In genomic region chr6:15247750-15248450, GRCh38 we compare ENCODE assay signal across 8 cellular contexts. TPM values are rescaled to one million over a fixed set of nuclear protein-coding genes. Genes with fewer than 3 reads are reported as not detected.
DNase-seq lines count a peak whose midpoint lies in the region; ATAC-seq and TF ChIP-seq lines count a peak whose summit lies in the region.

No MANE protein-coding gene starts in this region.

- WGBS in esophagus muscularis mucosa, result 1% methylated on average over 10 of the region's 73 CpGs

- no peaks in the 10 kb centered on the region for H3K9me3 ChIP-seq in esophagus muscularis mucosa
- no peaks in the 10 kb centered on the region for H3K9me3 ChIP-seq in naive thymus-derived CD4-positive, alpha-beta T cell (ENCODE audit: control insufficient read depth in 2 of 3, low read length in 3 of 3)

- ATAC-seq in HG02678 (IDR thresholded peaks at IDR 0.05; ENCODE audit: unreplicated experiment), result peak; percentile 13
- ATAC-seq in activated T-cell treated with anti-CD3 and anti-CD28 coated beads, Interleukin-2, amount 50 U/mL, for 72 hours (replicated peaks in 1 of 2), result peak; percentile 16 to 18
- ATAC-seq in naive thymus-derived CD4-positive, alpha-beta T cell, result peak; percentile 20
- ATAC-seq in stimulated activated effector memory CD8-positive, alpha-beta T cell treated with anti-CD3 and anti-CD28 coated beads, Interleukin-12 subunit alpha, Interleukin-12 subunit beta, amount 100 ng/mL, for 72 hours, result peak; percentile 38

- peak overlapping the region; percentile 100 for H3K27ac Mint-ChIP-seq in activated T-cell treated with anti-CD3 and anti-CD28 coated beads, Interleukin-2, amount 50 U/mL, for 72 hours
- H3K27ac Mint-ChIP-seq in naive thymus-derived CD4-positive, alpha-beta T cell, result peak overlapping the region; percentile 94 to 100 (median 98)
- H3K27ac Mint-ChIP-seq in stimulated activated effector memory CD8-positive, alpha-beta T cell treated with anti-CD3 and anti-CD28 coated beads, Interleukin-12 subunit alpha, Interleukin-12 subunit beta, amount 100 ng/mL, for 72 hours, result peak overlapping the region; percentile 98

- H3K4me3 ChIP-seq in esophagus muscularis mucosa, result peak overlapping the region; percentile 81 to 91 (median 82)
- H3K4me3 ChIP-seq in naive thymus-derived CD4-positive, alpha-beta T cell (ENCODE audit: low read length), result peak overlapping the region; percentile 93

- H3K4me3 Mint-ChIP-seq in activated T-cell treated with anti-CD3 and anti-CD28 coated beads, Interleukin-2, amount 50 U/mL, for 72 hours, result peak overlapping the region; percentile 99 to 100
- peak overlapping the region; percentile 94 to 100 (median 99) for H3K4me3 Mint-ChIP-seq in naive thymus-derived CD4-positive, alpha-beta T cell
- peak overlapping the region; percentile 99 for H3K4me3 Mint-ChIP-seq in stimulated activated effector memory CD8-positive, alpha-beta T cell treated with anti-CD3 and anti-CD28 coated beads, Interleukin-12 subunit alpha, Interleukin-12 subunit beta, amount 100 ng/mL, for 72 hours

- H3K27ac ChIP-seq in esophagus muscularis mucosa (replicated peaks in 1 of 4), result peak overlapping the region; percentile 86 to 97 (median 94)
- H3K27ac ChIP-seq in naive thymus-derived CD4-positive, alpha-beta T cell (ENCODE audit: low read depth, low read length), result peak overlapping the region; percentile 93

- peaks cover 18 to 20% of the 10 kb centered on the region in 2 donors for H3K36me3 Mint-ChIP-seq in activated T-cell treated with anti-CD3 and anti-CD28 coated beads, Interleukin-2, amount 50 U/mL, for 72 hours (ENCODE audit: insufficient read depth in 2 of 2)
- H3K36me3 Mint-ChIP-seq in naive thymus-derived CD4-positive, alpha-beta T cell, result peaks cover 0 to 6% (median 0%) of the 10 kb centered on the region in 5 donors
- H3K36me3 Mint-ChIP-seq in stimulated activated effector memory CD8-positive, alpha-beta T cell treated with anti-CD3 and anti-CD28 coated beads, Interleukin-12 subunit alpha, Interleukin-12 subunit beta, amount 100 ng/mL, for 72 hours, result peaks cover 54% of the 10 kb centered on the region

- TF ChIP-seq CTCF in GM10266 (IDR thresholded peaks at IDR 0.05; ENCODE audit: control insufficient read depth, insufficient read depth, low read depth, missing control alignments) (peak; percentile 22), esophagus muscularis mucosa (IDR thresholded peaks at IDR 0.05) (peak; percentile 33 to 61 (median 56))

- peaks cover 29 to 52% (median 40%) of the 10 kb centered on the region in 4 donors for H3K4me1 ChIP-seq in esophagus muscularis mucosa
- H3K4me1 ChIP-seq in naive thymus-derived CD4-positive, alpha-beta T cell (ENCODE audit: control insufficient read depth in 2 of 2, insufficient read depth in 2 of 2, low read length in 2 of 2), result peaks cover 18 to 25% of the 10 kb centered on the region in 2 donors

- H3K27me3 Mint-ChIP-seq in activated T-cell treated with anti-CD3 and anti-CD28 coated beads, Interleukin-2, amount 50 U/mL, for 72 hours (ENCODE audit: low read depth), result no peaks in the 10 kb centered on the region
- peaks cover 0 to 2% (median 0%) of the 10 kb centered on the region in 5 donors for H3K27me3 Mint-ChIP-seq in naive thymus-derived CD4-positive, alpha-beta T cell

- H3K27me3 ChIP-seq in esophagus muscularis mucosa, result no peaks in the 10 kb centered on the region
- H3K27me3 ChIP-seq in naive thymus-derived CD4-positive, alpha-beta T cell (ENCODE audit: control insufficient read depth in 2 of 2, insufficient read depth in 2 of 2, low read length in 2 of 2), result no peaks in the 10 kb centered on the region

- intact Hi-C loops in esophagus muscularis mucosa (cut with DNase I), result loop anchor here (5.0 kb wide), 1 partner anchor 194 kb away; no protein-coding TSS in a partner anchor
- intact Hi-C loops in naive thymus-derived CD4-positive, alpha-beta T cell (cut with micrococcal nuclease), result loop anchor here (2.0 to 10.0 kb wide), 20 partner anchors 17 to 1536 kb away; partner anchors contain the start of genes ATXN1 (in 1 of the 2), CD83 (in 1 of the 2), DTNBP1 (in 1 of the 2) and MCUR1 (in 1 of the 2)

- POLR2A ChIA-PET in naive thymus-derived CD4-positive, alpha-beta T cell (lab: Charles Lee), result interaction anchor here (0.7 to 1.4 kb wide), 5 partner anchors 13 to 971 kb away, joined by 3 to 6 read pairs (median 3); no protein-coding TSS in a partner anchor

- no peaks in the 10 kb centered on the region for H3K9me3 Mint-ChIP-seq in activated T-cell treated with anti-CD3 and anti-CD28 coated beads, Interleukin-2, amount 50 U/mL, for 72 hours
- peaks cover 0 to 5% (median 0%) of the 10 kb centered on the region in 11 donors for H3K9me3 Mint-ChIP-seq in naive thymus-derived CD4-positive, alpha-beta T cell
- H3K9me3 Mint-ChIP-seq in stimulated activated effector memory CD8-positive, alpha-beta T cell treated with anti-CD3 and anti-CD28 coated beads, Interleukin-12 subunit alpha, Interleukin-12 subunit beta, amount 100 ng/mL, for 72 hours, result no peaks in the 10 kb centered on the region

- no peak for TF ChIP-seq EP300 in esophagus muscularis mucosa (IDR thresholded peaks at IDR 0.05)

- H3K36me3 ChIP-seq in esophagus muscularis mucosa, result no peaks in the 10 kb centered on the region
- peaks cover 0 to 11% (median 0%) of the 10 kb centered on the region in 3 experiments for H3K36me3 ChIP-seq in naive thymus-derived CD4-positive, alpha-beta T cell (ENCODE audit: control insufficient read depth in 2 of 3, insufficient read depth in 3 of 3, low read length in 3 of 3)

- CTCF ChIA-PET in naive thymus-derived CD4-positive, alpha-beta T cell (lab: Charles Lee), result interaction anchor here (1.1 kb wide), 1 partner anchor 192 kb away, joined by 4 read pairs; no protein-coding TSS in a partner anchor

- DNase-seq in GM10266 (ENCODE audit: extremely low spot score) (peak; percentile 62), NCI-H526 treated with DMSO at 0.1 percent for 48 hours (lab: John Stamatoyannopoulos, UW) (peak; percentile 22), esophagus muscularis mucosa (ENCODE audit: extremely low spot score) (no peak), NCI-H446 treated with DMSO at 0.1 percent for 48 hours (lab: John Stamatoyannopoulos, UW) (no peak)
- peak; percentile 67 to 70 for DNase-seq in activated T-cell treated with anti-CD3 and anti-CD28 coated beads, Interleukin-2, amount 50 U/mL, for 72 hours
- peak in 8 of 9 donors; percentile 24 to 64 (median 48) for DNase-seq in naive thymus-derived CD4-positive, alpha-beta T cell
- peak; percentile 28 to 80 for DNase-seq in stimulated activated effector memory CD8-positive, alpha-beta T cell treated with anti-CD3 and anti-CD28 coated beads, Interleukin-12 subunit alpha, Interleukin-12 subunit beta, amount 100 ng/mL, for 72 hours (ENCODE audit: low spot score in 2 of 2)

- TF ChIP-seq POLR2A in esophagus muscularis mucosa (IDR thresholded peaks at IDR 0.05; ENCODE audit: low read depth), result no peak

- H3K4me1 Mint-ChIP-seq in activated T-cell treated with anti-CD3 and anti-CD28 coated beads, Interleukin-2, amount 50 U/mL, for 72 hours (ENCODE audit: low read depth), result peaks cover 49% of the 10 kb centered on the region
- peaks cover 36 to 62% (median 50%) of the 10 kb centered on the region in 7 donors for H3K4me1 Mint-ChIP-seq in naive thymus-derived CD4-positive, alpha-beta T cell
- H3K4me1 Mint-ChIP-seq in stimulated activated effector memory CD8-positive, alpha-beta T cell treated with anti-CD3 and anti-CD28 coated beads, Interleukin-12 subunit alpha, Interleukin-12 subunit beta, amount 100 ng/mL, for 72 hours, result peaks cover 47% of the 10 kb centered on the region

RNA-seq across cellular contexts. Expression of gene JARID2, which starts 2.0 kb away (rescaled TPM):
- total RNA-seq in activated T-cell treated with anti-CD3 and anti-CD28 coated beads, Interleukin-2, amount 50 U/mL, for 72 hours, result 10 to 100 TPM; 37.9 to 53.0 TPM
- 10 to 100 TPM in 1 of 4 donors, 1 to 10 TPM in 3; 5.8 to 10.4 (median 8.1) TPM for total RNA-seq in esophagus muscularis mucosa
- 10 to 100 TPM; 23.4 to 39.6 (median 29.9) TPM for total RNA-seq in naive thymus-derived CD4-positive, alpha-beta T cell
- 10 to 100 TPM in 1 of 2 donors, 1 to 10 TPM in 1; 6.9 to 13.9 TPM for polyA plus RNA-seq in naive thymus-derived CD4-positive, alpha-beta T cell

Comparison
In these comparisons a context has a peak if more than half of its experiments do, and no peak if none do; other contexts are left out.
1. DNase-seq: peak in GM10266 (single experiment), NCI-H526 treated with DMSO at 0.1 percent for 48 hours (single experiment), activated T-cell treated with anti-CD3 and anti-CD28 coated beads, Interleukin-2, amount 50 U/mL, for 72 hours (2 of 2), naive thymus-derived CD4-positive, alpha-beta T cell (8 of 9) and stimulated activated effector memory CD8-positive, alpha-beta T cell treated with anti-CD3 and anti-CD28 coated beads, Interleukin-12 subunit alpha, Interleukin-12 subunit beta, amount 100 ng/mL, for 72 hours (2 of 2); none in esophagus muscularis mucosa (single experiment) and NCI-H446 treated with DMSO at 0.1 percent for 48 hours (single experiment).
2. Peak in every context shown above with its lines, with median percentiles within 50 percentile points of each other: ATAC-seq, H3K27ac Mint-ChIP-seq and H3K4me3 Mint-ChIP-seq.